ENCODE assay signal across 8 cellular contexts in the genomic region with DNA sequence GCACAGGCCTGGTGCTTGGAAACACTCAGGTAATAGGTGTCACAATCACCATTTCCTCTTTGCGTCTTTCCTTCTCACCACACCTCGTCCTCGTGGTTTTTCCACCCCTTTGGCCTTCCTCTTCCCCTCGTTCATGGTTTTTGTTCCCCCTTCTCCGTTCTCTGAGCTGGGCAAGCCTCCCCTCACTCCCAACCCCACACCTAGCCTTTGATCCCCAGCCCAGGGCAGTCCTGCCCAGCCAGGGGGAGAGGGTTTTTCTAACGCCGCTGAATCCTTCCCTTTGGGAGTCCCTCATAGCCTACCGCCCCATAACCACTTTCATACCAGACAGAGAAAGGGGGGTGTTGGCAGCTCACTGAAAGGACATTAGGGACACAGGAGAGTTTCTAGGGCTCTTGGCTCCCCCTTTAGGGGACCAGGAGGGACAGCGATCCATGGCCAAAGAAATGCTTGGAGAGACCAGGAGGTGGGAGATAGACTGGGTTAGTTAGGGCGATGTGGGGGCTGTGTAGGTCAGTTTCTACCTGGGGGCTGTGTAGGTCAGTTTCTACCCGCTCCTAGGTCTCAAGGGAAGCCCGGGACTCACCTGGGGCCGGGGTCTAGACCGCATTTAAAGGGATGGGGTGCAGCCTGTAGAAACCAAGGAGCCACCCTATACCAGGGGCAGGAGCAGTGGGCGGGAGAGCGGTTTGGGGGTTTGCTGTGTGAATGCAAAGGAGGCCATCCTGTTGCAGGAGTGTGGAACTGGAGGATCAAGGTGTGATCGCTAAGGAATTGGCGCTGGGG. TPM values are rescaled to one million over a fixed set of nuclear protein-coding genes. Genes with fewer than 3 reads are reported as not detected.
DNase-seq lines count a peak whose midpoint lies in the region; ATAC-seq and TF ChIP-seq lines count a peak whose summit lies in the region.

No MANE protein-coding gene starts in this region.

- H3K27ac Mint-ChIP-seq in activated B cell treated with CpG ODN at 0.5 μM for 24 hours, result no peak overlapping the region
- H3K27ac Mint-ChIP-seq in stimulated activated effector memory CD8-positive, alpha-beta T cell treated with anti-CD3 and anti-CD28 coated beads, Interleukin-12 subunit alpha, Interleukin-12 subunit beta, amount 100 ng/mL, for 72 hours, result no peak overlapping the region

- intact Hi-C loops in activated B cell treated with CpG ODN at 0.5 μM for 24 hours (cut with micrococcal nuclease), result loop anchor here (2.0 kb wide), 1 partner anchor 27 kb away; the partner anchor contains the start of gene SLC12A9

- peaks cover 18% of the 10 kb centered on the region for H3K4me1 Mint-ChIP-seq in activated B cell treated with CpG ODN at 0.5 μM for 24 hours
- H3K4me1 Mint-ChIP-seq in stimulated activated effector memory CD8-positive, alpha-beta T cell treated with anti-CD3 and anti-CD28 coated beads, Interleukin-12 subunit alpha, Interleukin-12 subunit beta, amount 100 ng/mL, for 72 hours, result peaks cover 23% of the 10 kb centered on the region

- peaks cover 21% of the 10 kb centered on the region for H3K36me3 ChIP-seq in H7 (replicated peaks; ENCODE audit: control insufficient read depth, insufficient read depth, low read length)
- H3K36me3 ChIP-seq in iPS DF 6.9 (ENCODE audit: control insufficient read depth, insufficient read depth, low read length), result peaks cover 23% of the 10 kb centered on the region

- no peaks in the 10 kb centered on the region for H3K36me3 Mint-ChIP-seq in activated B cell treated with CpG ODN at 0.5 μM for 24 hours (ENCODE audit: low read depth)
- no peaks in the 10 kb centered on the region for H3K36me3 Mint-ChIP-seq in stimulated activated effector memory CD8-positive, alpha-beta T cell treated with anti-CD3 and anti-CD28 coated beads, Interleukin-12 subunit alpha, Interleukin-12 subunit beta, amount 100 ng/mL, for 72 hours

- TF ChIP-seq CTCF in AG04450 (IDR thresholded peaks at IDR 0.05; ENCODE audit: low read depth, low read length) (peak; percentile 49), activated B cell treated with CpG ODN at 0.5 μM for 24 hours (IDR thresholded peaks at IDR 0.05) (no peak)

- WGBS in iPS DF 6.9 (ENCODE audit: insufficient coverage, insufficient read length), result no CpG with 5 or more reads among the region's 18 CpGs

- 0 out of 2 replicates have a peak, but pooled peaks cover 2% of the 10 kb centered on the region for H3K4me1 ChIP-seq in iPS DF 6.9 (ENCODE audit: control insufficient read depth, insufficient read depth, low read length)

- H3K4me3 Mint-ChIP-seq in activated B cell treated with CpG ODN at 0.5 μM for 24 hours, result peak overlapping the region; percentile 71
- H3K4me3 Mint-ChIP-seq in stimulated activated effector memory CD8-positive, alpha-beta T cell treated with anti-CD3 and anti-CD28 coated beads, Interleukin-12 subunit alpha, Interleukin-12 subunit beta, amount 100 ng/mL, for 72 hours, result peak overlapping the region; percentile 58

- H3K9me3 ChIP-seq in AG04450 (ENCODE audit: control insufficient read depth, insufficient read depth, low read length) (no peaks in the 10 kb centered on the region), iPS DF 6.9 (ENCODE audit: control insufficient read depth, insufficient read depth, low read length) (no peaks in the 10 kb centered on the region)

- peaks cover 34% of the 10 kb centered on the region for H3K27me3 Mint-ChIP-seq in activated B cell treated with CpG ODN at 0.5 μM for 24 hours

- POLR2A ChIA-PET in AG04450 (lab: Yijun Ruan, JAX), result interaction anchor here (2.5 to 2.7 kb wide), 2 partner anchors 27 to 120 kb away, joined by 9 to 12 read pairs; partner anchors contain the start of genes POP7 and SLC12A9
- POLR2A ChIA-PET in activated B cell treated with CpG ODN at 0.5 μM for 24 hours (lab: Charles Lee), result no interaction called here

- peak overlapping the region; percentile 78 for H3K4me3 ChIP-seq in AG04450 (ENCODE audit: low read depth, low read length)
- peak overlapping the region; percentile 95 for H3K4me3 ChIP-seq in H7 (ENCODE audit: insufficient read depth, low read depth, low read length)
- peak overlapping the region; percentile 91 for H3K4me3 ChIP-seq in iPS DF 6.9 (ENCODE audit: low read length)

- DNase-seq in AG04450 (ENCODE audit: low read depth, low spot score) (no peak), H7 (peak; percentile 60), activated B cell treated with CpG ODN at 0.5 μM for 24 hours (no peak), iPS DF 6.9 (ENCODE audit: low read depth, low spot score) (no peak), C1 segment of cervical spinal cord (lab: John Stamatoyannopoulos, UW) (no peak), SK-N-DZ (ENCODE audit: low spot score) (no peak)
- DNase-seq in stimulated activated effector memory CD8-positive, alpha-beta T cell treated with anti-CD3 and anti-CD28 coated beads, Interleukin-12 subunit alpha, Interleukin-12 subunit beta, amount 100 ng/mL, for 72 hours (ENCODE audit: low spot score in 2 of 2), result no peak

- H3K27ac ChIP-seq in AG04450 (ENCODE audit: low read depth, low read length) (no peak overlapping the region), iPS DF 6.9 (ENCODE audit: low read length) (no peak overlapping the region)

- ATAC-seq in activated B cell treated with CpG ODN at 0.5 μM for 24 hours (ENCODE audit: low read depth) (no peak), HG02981 (IDR thresholded peaks at IDR 0.05; ENCODE audit: unreplicated experiment) (no peak)
- ATAC-seq in stimulated activated effector memory CD8-positive, alpha-beta T cell treated with anti-CD3 and anti-CD28 coated beads, Interleukin-12 subunit alpha, Interleukin-12 subunit beta, amount 100 ng/mL, for 72 hours, result no peak

- CTCF ChIA-PET in AG04450 (lab: Charles Lee), result interaction anchor here (0.8 to 1.0 kb wide), 2 partner anchors 25 to 121 kb away, joined by 3 to 8 read pairs; partner anchors contain the start of gene POP7
- CTCF ChIA-PET in activated B cell treated with CpG ODN at 0.5 μM for 24 hours (lab: Charles Lee), result no interaction called here

- H3K27me3 ChIP-seq in AG04450 (ENCODE audit: control insufficient read depth, insufficient read depth, low read length), result no peaks in the 10 kb centered on the region
- no peaks in the 10 kb centered on the region for H3K27me3 ChIP-seq in H7 (ENCODE audit: control insufficient read depth, insufficient read depth, low read length)
- H3K27me3 ChIP-seq in iPS DF 6.9 (ENCODE audit: control insufficient read depth, insufficient read depth, low read length), result no peaks in the 10 kb centered on the region

- no peaks in the 10 kb centered on the region for H3K9me3 Mint-ChIP-seq in activated B cell treated with CpG ODN at 0.5 μM for 24 hours
- H3K9me3 Mint-ChIP-seq in stimulated activated effector memory CD8-positive, alpha-beta T cell treated with anti-CD3 and anti-CD28 coated beads, Interleukin-12 subunit alpha, Interleukin-12 subunit beta, amount 100 ng/mL, for 72 hours, result no peaks in the 10 kb centered on the region

RNA-seq across cellular contexts. Expression of gene EPHB4, which starts 1.4 kb away (rescaled TPM):
- 43.8 and 46.5 TPM in 2 replicates for polyA plus RNA-seq in AG04450 (2011; rRNA removed)
- 85.2 and 108 TPM in 2 replicates for polyA minus RNA-seq in AG04450 (2011; rRNA and poly(A)+ RNA removed)
- total RNA-seq in H7 (2014; rRNA removed; shearing (Covaris generic)), result 141 and 143 TPM in 2 replicates
- total RNA-seq in activated B cell treated with CpG ODN at 0.5 μM for 24 hours, result 2.5 and 4.1 TPM in 2 replicates
- 1.9 and 3.4 TPM in 2 replicates for polyA plus RNA-seq in SK-N-DZ (2014; cell fraction: cytosol; rRNA removed)
- 1.2 and 1.4 TPM in 2 replicates for polyA plus RNA-seq in SK-N-DZ (2014; cell fraction: nucleus; rRNA removed)

RNA-seq across cellular contexts. Expression of gene SLC12A9, which starts 26.6 kb away (rescaled TPM):
- 10.8 and 11.2 TPM in 2 replicates for polyA plus RNA-seq in AG04450 (2011; rRNA removed)
- polyA minus RNA-seq in AG04450 (2011; rRNA and poly(A)+ RNA removed), result 16.0 and 17.3 TPM in 2 replicates
- 21.9 and 27.9 TPM in 2 replicates for total RNA-seq in H7 (2014; rRNA removed; shearing (Covaris generic))
- total RNA-seq in activated B cell treated with CpG ODN at 0.5 μM for 24 hours, result 48.0 and 48.9 TPM in 2 replicates
- 12.9 and 13.8 TPM in 2 replicates for polyA plus RNA-seq in SK-N-DZ (2014; cell fraction: cytosol; rRNA removed)
- polyA plus RNA-seq in SK-N-DZ (2014; cell fraction: nucleus; rRNA removed), result 24.2 and 33.9 TPM in 2 replicates

RNA-seq across cellular contexts. Expression of gene TRIP6, which starts 41.2 kb away (rescaled TPM):
- polyA plus RNA-seq in AG04450 (2011; rRNA removed), result 65.9 and 67.3 TPM in 2 replicates
- polyA minus RNA-seq in AG04450 (2011; rRNA and poly(A)+ RNA removed), result 39.1 and 45.8 TPM in 2 replicates
- 95.7 and 118 TPM in 2 replicates for total RNA-seq in H7 (2014; rRNA removed; shearing (Covaris generic))
- 12.6 and 16.9 TPM in 2 replicates for total RNA-seq in activated B cell treated with CpG ODN at 0.5 μM for 24 hours
- 0.49 and 2.7 TPM in 2 replicates for polyA plus RNA-seq in SK-N-DZ (2014; cell fraction: cytosol; rRNA removed)
- polyA plus RNA-seq in SK-N-DZ (2014; cell fraction: nucleus; rRNA removed), result 2.1 and 11.7 TPM in 2 replicates

RNA-seq across cellular contexts. Expression of gene SRRT, which starts 49.0 kb away (rescaled TPM):
- polyA plus RNA-seq in AG04450 (2011; rRNA removed), result 42.4 and 51.8 TPM in 2 replicates
- polyA minus RNA-seq in AG04450 (2011; rRNA and poly(A)+ RNA removed), result 56.1 and 67.0 TPM in 2 replicates
- 82.8 and 101 TPM in 2 replicates for total RNA-seq in H7 (2014; rRNA removed; shearing (Covaris generic))
- total RNA-seq in activated B cell treated with CpG ODN at 0.5 μM for 24 hours, result 229 and 244 TPM in 2 replicates
- polyA plus RNA-seq in SK-N-DZ (2014; cell fraction: cytosol; rRNA removed), result 90.7 and 111 TPM in 2 replicates
- 447 and 506 TPM in 2 replicates for polyA plus RNA-seq in SK-N-DZ (2014; cell fraction: nucleus; rRNA removed)

Comparison
In these comparisons a context has a peak if more than half of its experiments do, and no peak if none do; other contexts are left out.
1. RNA of gene EPHB4, which starts 1.4 kb away (total RNA-seq): 141 to 143 TPM in H7; 2.5 to 4.1 TPM in activated B cell treated with CpG ODN at 0.5 μM for 24 hours; every median in the first group is over 10 times any median in the second.
2. Peak in every context shown above with its lines, with median percentiles within 50 percentile points of each other: H3K4me3 ChIP-seq.